ENCODE assay signal across 8 cellular contexts in the genomic region with DNA sequence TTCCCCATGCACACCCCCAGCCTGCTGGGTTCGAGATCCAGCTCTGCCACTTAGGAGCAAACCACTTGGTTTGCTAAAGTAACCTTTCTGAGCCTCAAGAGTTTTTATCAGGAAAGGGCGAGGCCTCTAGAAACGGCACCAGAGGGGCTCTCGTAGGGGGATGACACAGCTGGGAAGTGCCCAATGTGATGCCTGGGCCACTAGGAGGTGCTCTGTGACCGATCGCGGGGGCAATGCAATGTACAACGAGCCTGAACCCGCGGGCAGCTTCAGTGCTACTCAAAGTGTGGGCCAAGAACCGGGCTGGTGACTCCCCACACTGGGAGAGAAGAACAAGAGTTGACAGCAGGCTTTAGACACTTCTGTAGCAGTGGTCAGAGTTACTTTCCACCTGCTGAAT. TPM values are rescaled to one million over a fixed set of nuclear protein-coding genes. Genes with fewer than 3 reads are reported as not detected.
DNase-seq lines count a peak whose midpoint lies in the region; ATAC-seq, FAIRE-seq and TF ChIP-seq lines count a peak whose summit lies in the region.

No MANE protein-coding gene starts in this region.

- WGBS in GM12878 (ENCODE audit: insufficient coverage, insufficient replicate concordance, low lambda C conversion rate, missing lambda C conversion rate): 3% methylated on average over 11 of the region's 11 CpGs

- no peak overlapping the region for H3K9ac ChIP-seq in PC-3 (ENCODE audit: low read length)
- no peak overlapping the region for H3K9ac ChIP-seq in GM12878 (ENCODE audit: control insufficient read depth, insufficient read depth, low read length)

- no peak for TF ChIP-seq POLR2A in GM12878 (IDR thresholded peaks at IDR 0.05; ENCODE audit: low read depth, low read length)

- H3K9me3 ChIP-seq in PC-3 (ENCODE audit: low read length) (no peaks in the 10 kb centered on the region), GM12878 (replicated peaks; ENCODE audit: control insufficient read depth, insufficient read depth, low read length) (no peaks in the 10 kb centered on the region)

- no peaks in the 10 kb centered on the region for H3K9me2 ChIP-seq in PC-3 (replicated peaks; ENCODE audit: low read length)

- peak; percentile 38 for TF ChIP-seq CTCF in AG10803 (conservative IDR thresholded peaks at IDR 0.05; ENCODE audit: low read length)
- TF ChIP-seq CTCF in PC-3 (conservative IDR thresholded peaks at IDR 0.05; ENCODE audit: low read depth, low read length): peak; percentile 58
- peak; percentile 71 to 75 (median 72) for TF ChIP-seq CTCF in GM12878 (IDR thresholded peaks at IDR 0.05 in 2 of 3, conservative IDR thresholded peaks at IDR 0.05 in 1 of 3; ENCODE audit: control insufficient read depth in 2 of 3, extremely low read depth in 1 of 3, insufficient read depth in 1 of 3, low read depth in 3 of 3, low read length in 3 of 3)
- peak; percentile 52 for TF ChIP-seq CTCF in neural crest cell (conservative IDR thresholded peaks at IDR 0.05)

- H3K4me2 ChIP-seq in PC-3 (ENCODE audit: low read length) (no peak overlapping the region), GM12878 (ENCODE audit: control insufficient read depth, insufficient read depth) (no peak overlapping the region)

- TF ChIP-seq RAD21 in GM12878 (IDR thresholded peaks at IDR 0.05; ENCODE audit: insufficient read depth, low read depth, low read length): peak; percentile 75

- H3K27me3 Mint-ChIP-seq in neural crest cell (ENCODE audit: low read depth): peaks cover 8% of the 10 kb centered on the region

- POLR2A ChIA-PET in PC-3 (lab: Charles Lee; ENCODE audit: unreplicated experiment): no interaction called here
- POLR2A ChIA-PET in GM12878 (lab: Charles Lee): no interaction called here

- H3K36me3 ChIP-seq in PC-3 (ENCODE audit: low read depth, low read length) (no peaks in the 10 kb centered on the region), GM12878 (ENCODE audit: control insufficient read depth in 2 of 2, insufficient read depth in 2 of 2, low read length in 1 of 2) (no peaks in the 10 kb centered on the region)

- FAIRE-seq in GM12878 (lab: Jason Lieb, UNC): peak; percentile 81

- intact Hi-C loops in PC-3 (cut with micrococcal nuclease): no loop called here
- intact Hi-C loops in GM12878 (cut with micrococcal nuclease; ENCODE audit: unreplicated experiment): loop anchor here (1.0 kb wide), 1 partner anchor 30 kb away; no protein-coding TSS in a partner anchor

- DNase-seq in AG10803 (ENCODE audit: low read depth) (no peak), PC-3 (peak; percentile 18), GM12878 (ENCODE audit: low read depth, low spot score) (no peak), neural crest cell (ENCODE audit: low read depth, low spot score) (peak; percentile 33), ACHN (no peak), NCI-H510A (lab: John Stamatoyannopoulos, UW) (no peak), occipital lobe (lab: John Stamatoyannopoulos, UW) (no peak)

- no peak overlapping the region for H3K27ac ChIP-seq in PC-3 (ENCODE audit: low read length)
- H3K27ac ChIP-seq in GM12878 (ENCODE audit: control insufficient read depth, insufficient read depth): no peak overlapping the region

- H3K27me3 ChIP-seq in PC-3 (ENCODE audit: low read length) (no peaks in the 10 kb centered on the region), GM12878 (replicated peaks in 1 of 2; ENCODE audit: control insufficient read depth in 2 of 2, insufficient read depth in 2 of 2, low read length in 1 of 2) (no peaks in the 10 kb centered on the region)

- RAD21 ChIA-PET in GM12878 (lab: Charles Lee; ENCODE audit: unreplicated experiment): interaction anchor here (1.0 to 1.1 kb wide), 3 partner anchors 26 to 77 kb away, joined by 3 to 4 read pairs (median 3); no protein-coding TSS in a partner anchor

- H3F3A ChIP-seq in PC-3 (ENCODE audit: low read length, unreplicated experiment): no peaks in the 10 kb centered on the region

- no peak overlapping the region for H3K4me3 ChIP-seq in AG10803 (ENCODE audit: low read length)
- no peak overlapping the region for H3K4me3 ChIP-seq in PC-3 (ENCODE audit: low read length)
- H3K4me3 ChIP-seq in GM12878: no peak overlapping the region

- in situ Hi-C loops in GM12878 (cut with MboI): no loop called here
- in situ Hi-C loops in ACHN (cut with HindIII; ENCODE audit: low pct_ligation_motif_present, low pct_unique_long_range_greater_than_20kb, low sequenced_read_pairs): no loop called here

- H3K4me1 Mint-ChIP-seq in neural crest cell: no peaks in the 10 kb centered on the region

- ATAC-seq in GM19043 (IDR thresholded peaks at IDR 0.05; ENCODE audit: low read depth, unreplicated experiment): peak; percentile 70
- ATAC-seq in PC-3: peak; percentile 43
- peak; percentile 97 for ATAC-seq in GM12878

- H3K36me3 Mint-ChIP-seq in neural crest cell (ENCODE audit: low read depth): no peaks in the 10 kb centered on the region

- BruUV-seq in PC-3 (replicated peaks; lab: Mats Ljungman, UMichigan): no TSS peak
- BruUV-seq in GM12878 (replicated peaks; lab: Mats Ljungman, UMichigan): no TSS peak

- no peak for TF ChIP-seq EP300 in GM12878 (IDR thresholded peaks at IDR 0.05; ENCODE audit: borderline replicate concordance in 1 of 2, control insufficient read depth in 1 of 2, low read depth in 2 of 2, low read length in 2 of 2)

- H3K79me2 ChIP-seq in PC-3 (ENCODE audit: low read length) (no peaks in the 10 kb centered on the region), GM12878 (ENCODE audit: control insufficient read depth, insufficient read depth, low read length) (no peaks in the 10 kb centered on the region)

- H3K4me1 ChIP-seq in PC-3 (ENCODE audit: insufficient read depth, low read length): no peaks in the 10 kb centered on the region
- H3K4me1 ChIP-seq in GM12878 (ENCODE audit: control insufficient read depth, insufficient read depth, low read length): no peaks in the 10 kb centered on the region

- CTCF ChIA-PET in PC-3 (lab: Charles Lee) (no interaction called here), GM12878 (lab: Yijun Ruan, JAX) (interaction anchor here (1.0 to 2.8 kb wide), 8 partner anchors 12 to 560 kb away, joined by 3 to 15 read pairs (median 5); no protein-coding TSS in a partner anchor)

- no peaks in the 10 kb centered on the region for H3K9me3 Mint-ChIP-seq in neural crest cell

- H3K27ac Mint-ChIP-seq in neural crest cell (ENCODE audit: unreplicated experiment): no peak overlapping the region

- H3K4me3 Mint-ChIP-seq in neural crest cell: no peak overlapping the region

- SMC1A ChIA-PET in GM12878 (lab: Charles Lee; ENCODE audit: uncharacterized antibody, unreplicated experiment): interaction anchor here (0.6 to 1.8 kb wide), 4 partner anchors 28 to 372 kb away, joined by 3 to 4 read pairs (median 4); no protein-coding TSS in a partner anchor

- no peak overlapping the region for H2AFZ ChIP-seq in PC-3 (ENCODE audit: low read length)
- no peak overlapping the region for H2AFZ ChIP-seq in GM12878 (ENCODE audit: control insufficient read depth, low read depth, low read length)

- H4K20me1 ChIP-seq in PC-3 (ENCODE audit: low read length): no peaks in the 10 kb centered on the region
- H4K20me1 ChIP-seq in GM12878 (ENCODE audit: control insufficient read depth, insufficient read depth): no peaks in the 10 kb centered on the region

RNA-seq across cellular contexts. Expression of a gene that starts 9.4 kb away (rescaled TPM):
- total RNA-seq in PC-3 (2014; rRNA removed) (not detected in 2 replicates), GM12878 (2014; rRNA removed) (not detected in 2 replicates), GM12878 (2014; rRNA removed; fragmentation: Illumina TruSeq; extraction: Trizol) (not detected in 2 replicates), GM12878 (2021) (not detected in 2 replicates), neural crest cell (not detected in 2 replicates), occipital lobe (5.0 TPM)
- not detected in 2 replicates for total RNA-seq in GM12878 (2013; cell fraction: nucleolus; rRNA removed)
- not detected for polyA plus RNA-seq in GM12878 (2011; ENCODE audit: low read depth)
- polyA plus RNA-seq in GM12878 (2011; rRNA removed) (0.17 TPM in 1 of 2 replicates, not detected in the other), GM12878 (2014; fragmentation: Illumina TruSeq; extraction: Trizol) (not detected in 2 replicates), GM12878 (2014; fragmentation: Nextera tagmentation; extraction: Ambion mirVana) (not detected), GM12878 (2014; rRNA removed) (not detected in 2 replicates), GM12878 (2016; fragmentation: Nextera tagmentation; extraction: Ambion mirVana) (not detected)
- polyA plus RNA-seq in GM12878 (2011; cell fraction: cytosol; rRNA removed): 0.03 TPM in 1 of 2 replicates, not detected in the other
- polyA plus RNA-seq in GM12878 (2011; cell fraction: nucleus; rRNA removed): not detected in 2 replicates
- polyA plus RNA-seq in GM12878 (2012): 0.22 TPM in 1 of 2 replicates, not detected in the other
- polyA minus RNA-seq in GM12878 (2011; rRNA and poly(A)+ RNA removed): 0.46 TPM in 1 of 2 replicates, not detected in the other
- not detected in 2 replicates for polyA minus RNA-seq in GM12878 (2011; cell fraction: cytosol; rRNA and poly(A)+ RNA removed)
- not detected in 2 replicates for polyA minus RNA-seq in GM12878 (2011; cell fraction: nucleus; rRNA and poly(A)+ RNA removed)

RNA-seq across cellular contexts. Expression of a gene that starts 15.3 kb away (rescaled TPM):
- total RNA-seq in PC-3 (2014; rRNA removed): 22.9 and 29.7 TPM in 2 replicates
- 20.2 and 22.1 TPM in 2 replicates for total RNA-seq in GM12878 (2013; cell fraction: nucleolus; rRNA removed)
- 30.9 and 32.6 TPM in 2 replicates for total RNA-seq in GM12878 (2014; rRNA removed)
- total RNA-seq in GM12878 (2014; rRNA removed; fragmentation: Illumina TruSeq; extraction: Trizol): 14.1 and 16.5 TPM in 2 replicates
- total RNA-seq in GM12878 (2021): 26.2 and 26.9 TPM in 2 replicates
- polyA plus RNA-seq in GM12878 (2011; ENCODE audit: low read depth): 6.4 TPM
- 15.9 and 19.1 TPM in 2 replicates for polyA plus RNA-seq in GM12878 (2011; rRNA removed)
- polyA plus RNA-seq in GM12878 (2011; cell fraction: cytosol; rRNA removed): 24.3 and 29.4 TPM in 2 replicates
- 17.5 and 20.2 TPM in 2 replicates for polyA plus RNA-seq in GM12878 (2011; cell fraction: nucleus; rRNA removed)
- 11.5 and 15.2 TPM in 2 replicates for polyA plus RNA-seq in GM12878 (2012)
- polyA plus RNA-seq in GM12878 (2014; fragmentation: Illumina TruSeq; extraction: Trizol): 17.9 and 21.4 TPM in 2 replicates
- 1 to 10 TPM; 1.5 to 5.2 TPM for polyA plus RNA-seq in GM12878 (2014; fragmentation: Nextera tagmentation; extraction: Ambion mirVana)
- 23.4 and 26.9 TPM in 2 replicates for polyA plus RNA-seq in GM12878 (2014; rRNA removed)
- polyA plus RNA-seq in GM12878 (2016; fragmentation: Nextera tagmentation; extraction: Ambion mirVana): 10 to 100 TPM; 41.3 to 43.2 TPM
- 28.7 and 32.7 TPM in 2 replicates for polyA minus RNA-seq in GM12878 (2011; rRNA and poly(A)+ RNA removed)
- 4.7 and 8.3 TPM in 2 replicates for polyA minus RNA-seq in GM12878 (2011; cell fraction: cytosol; rRNA and poly(A)+ RNA removed)
- 10.4 and 20.3 TPM in 2 replicates for polyA minus RNA-seq in GM12878 (2011; cell fraction: nucleus; rRNA and poly(A)+ RNA removed)
- total RNA-seq in neural crest cell: 23.2 and 25.2 TPM in 2 replicates
- 11.4 TPM for total RNA-seq in occipital lobe

RNA-seq across cellular contexts. Expression of a gene that starts 22.6 kb away (rescaled TPM):
- total RNA-seq in PC-3 (2014; rRNA removed) (26.2 and 42.9 TPM in 2 replicates), GM12878 (2014; rRNA removed) (8.1 and 11.6 TPM in 2 replicates), GM12878 (2014; rRNA removed; fragmentation: Illumina TruSeq; extraction: Trizol) (3.7 and 5.0 TPM in 2 replicates), GM12878 (2021) (8.2 and 8.8 TPM in 2 replicates), neural crest cell (11.0 and 15.3 TPM in 2 replicates), occipital lobe (12.5 TPM)
- 8.7 and 20.9 TPM in 2 replicates for total RNA-seq in GM12878 (2013; cell fraction: nucleolus; rRNA removed)
- polyA plus RNA-seq in GM12878 (2011; ENCODE audit: low read depth): 2.1 TPM
- polyA plus RNA-seq in GM12878 (2011; rRNA removed) (0.82 and 1.9 TPM in 2 replicates), GM12878 (2014; fragmentation: Illumina TruSeq; extraction: Trizol) (0.65 and 2.7 TPM in 2 replicates), GM12878 (2014; fragmentation: Nextera tagmentation; extraction: Ambion mirVana) (under 1 TPM; 0.03 to 0.79 TPM), GM12878 (2014; rRNA removed) (8.5 and 9.7 TPM in 2 replicates), GM12878 (2016; fragmentation: Nextera tagmentation; extraction: Ambion mirVana) (1 to 10 TPM; 9.3 to 9.9 TPM)
- 3.5 and 5.9 TPM in 2 replicates for polyA plus RNA-seq in GM12878 (2011; cell fraction: cytosol; rRNA removed)
- 9.2 and 10.5 TPM in 2 replicates for polyA plus RNA-seq in GM12878 (2011; cell fraction: nucleus; rRNA removed)
- 5.6 and 10.2 TPM in 2 replicates for polyA plus RNA-seq in GM12878 (2012)
- 1.5 and 2.3 TPM in 2 replicates for polyA minus RNA-seq in GM12878 (2011; rRNA and poly(A)+ RNA removed)
- polyA minus RNA-seq in GM12878 (2011; cell fraction: cytosol; rRNA and poly(A)+ RNA removed): 3.5 and 3.8 TPM in 2 replicates
- polyA minus RNA-seq in GM12878 (2011; cell fraction: nucleus; rRNA and poly(A)+ RNA removed): 3.5 and 6.8 TPM in 2 replicates

RNA-seq across cellular contexts. Expression of a gene that starts 41.2 kb away (rescaled TPM):
- total RNA-seq in PC-3 (2014; rRNA removed) (23.7 and 25.8 TPM in 2 replicates), GM12878 (2014; rRNA removed) (19.0 and 21.0 TPM in 2 replicates), GM12878 (2014; rRNA removed; fragmentation: Illumina TruSeq; extraction: Trizol) (8.6 and 9.5 TPM in 2 replicates), GM12878 (2021) (17.5 and 19.0 TPM in 2 replicates), neural crest cell (19.1 and 21.1 TPM in 2 replicates), occipital lobe (2.2 TPM)
- 7.9 and 8.5 TPM in 2 replicates for total RNA-seq in GM12878 (2013; cell fraction: nucleolus; rRNA removed)
- 2.8 TPM for polyA plus RNA-seq in GM12878 (2011; ENCODE audit: low read depth)
- polyA plus RNA-seq in GM12878 (2011; rRNA removed) (4.9 and 8.6 TPM in 2 replicates), GM12878 (2014; fragmentation: Illumina TruSeq; extraction: Trizol) (5.0 and 9.5 TPM in 2 replicates), GM12878 (2014; fragmentation: Nextera tagmentation; extraction: Ambion mirVana) (1 to 10 TPM; 3.8 to 4.8 TPM), GM12878 (2014; rRNA removed) (17.5 and 21.1 TPM in 2 replicates), GM12878 (2016; fragmentation: Nextera tagmentation; extraction: Ambion mirVana) (10 to 100 TPM; 26.0 to 28.1 TPM)
- 10.6 and 16.4 TPM in 2 replicates for polyA plus RNA-seq in GM12878 (2011; cell fraction: cytosol; rRNA removed)
- 17.8 and 24.9 TPM in 2 replicates for polyA plus RNA-seq in GM12878 (2011; cell fraction: nucleus; rRNA removed)
- 6.3 and 6.7 TPM in 2 replicates for polyA plus RNA-seq in GM12878 (2012)
- 5.3 and 9.3 TPM in 2 replicates for polyA minus RNA-seq in GM12878 (2011; rRNA and poly(A)+ RNA removed)
- 5.1 and 6.4 TPM in 2 replicates for polyA minus RNA-seq in GM12878 (2011; cell fraction: cytosol; rRNA and poly(A)+ RNA removed)
- 5.3 and 11.1 TPM in 2 replicates for polyA minus RNA-seq in GM12878 (2011; cell fraction: nucleus; rRNA and poly(A)+ RNA removed)

Comparison
In these comparisons a context has a peak if more than half of its experiments do, and no peak if none do; other contexts are left out.
1. DNase-seq: peak in PC-3 (single experiment) and neural crest cell (single experiment); none in AG10803 (single experiment), GM12878 (single experiment), ACHN (single experiment), NCI-H510A (single experiment) and occipital lobe (single experiment).
2. ATAC-seq: peak in every context shown above with its lines; median percentile 97 in GM12878; 70 in GM19043; 43 in PC-3.
3. Peak in every context shown above with its lines, with median percentiles within 50 percentile points of each other: CTCF ChIP-seq.